ENCODE assay signal across 8 cellular contexts in the genomic region with DNA sequence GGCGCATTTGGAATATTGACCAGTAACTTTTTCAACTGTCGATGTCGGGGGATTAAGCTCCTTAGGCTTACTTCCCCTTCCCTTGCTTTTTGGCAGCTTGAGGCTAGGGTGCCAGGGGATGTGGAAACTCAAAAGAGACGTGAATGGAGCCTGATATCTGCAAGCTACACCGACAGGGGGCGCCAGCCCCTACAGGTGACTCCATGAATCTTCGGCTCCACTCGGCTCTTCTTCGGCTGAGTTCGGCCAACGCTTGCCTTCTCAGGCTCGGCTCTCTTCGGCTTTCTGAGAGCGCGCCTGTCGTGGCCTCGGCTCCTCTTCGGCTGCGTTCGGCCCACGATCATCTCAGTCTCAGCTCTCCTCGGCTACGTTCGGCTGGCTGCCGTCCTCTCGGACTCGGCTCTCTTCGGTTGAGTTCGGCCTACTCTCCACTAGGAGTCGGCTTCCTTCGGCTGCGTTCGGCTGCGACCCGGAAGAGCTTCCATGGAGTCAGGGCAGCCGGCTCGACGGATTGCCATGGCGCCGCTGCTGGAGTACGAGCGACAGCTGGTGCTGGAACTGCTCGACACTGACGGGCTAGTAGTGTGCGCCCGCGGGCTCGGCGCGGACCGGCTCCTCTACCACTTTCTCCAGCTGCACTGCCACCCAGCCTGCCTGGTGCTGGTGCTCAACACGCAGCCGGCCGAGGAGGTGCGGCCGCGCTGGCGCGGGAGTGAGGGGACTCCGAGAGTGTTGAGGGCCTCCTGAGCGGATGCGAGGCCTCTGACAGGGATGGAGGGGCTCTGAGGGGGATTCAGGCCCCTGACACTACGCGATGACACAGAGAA. TPM values are rescaled to one million over a fixed set of nuclear protein-coding genes. Genes with fewer than 3 reads are reported as not detected.
DNase-seq lines count a peak whose midpoint lies in the region; ATAC-seq, FAIRE-seq and TF ChIP-seq lines count a peak whose summit lies in the region.

Gene ERCC4 (plus strand): TSS at position 472 of the 827 bp plus-strand sequence. CDS start 12 bp downstream, at position 484.

- H3K9me3 ChIP-seq in WERI-Rb-1 (ENCODE audit: severe bottlenecking): no peaks in the 10 kb centered on the region
- H3K9me3 ChIP-seq in small intestine (ENCODE audit: control insufficient read depth, low read depth): no peaks in the 10 kb centered on the region

- peaks cover 2 to 7% of the 10 kb centered on the region in 2 donors for H3K4me1 ChIP-seq in small intestine (ENCODE audit: control insufficient read depth in 2 of 2, insufficient read depth in 1 of 2, low read depth in 1 of 2, low read length in 1 of 2)

- H3K27me3 ChIP-seq in WERI-Rb-1 (ENCODE audit: insufficient read depth, low read depth, severe bottlenecking) (no peaks in the 10 kb centered on the region), bronchial epithelial cell (ENCODE audit: control insufficient read depth, insufficient read depth, low read length) (no peaks in the 10 kb centered on the region), small intestine (ENCODE audit: control insufficient read depth in 2 of 2, insufficient read depth in 2 of 2, low read length in 2 of 2) (no peaks in the 10 kb centered on the region)

- peak; percentile 94 for DNase-seq in AG09309 (ENCODE audit: low read depth)
- DNase-seq in NCI-H2227 (lab: John Stamatoyannopoulos, UW; ENCODE audit: unreplicated experiment): peak; percentile 100
- DNase-seq in WERI-Rb-1: peak; percentile 99
- peak; percentile 97 for DNase-seq in bronchial epithelial cell (ENCODE audit: low read depth)
- peak; percentile 95 for DNase-seq in iPS-NIHi11 (ENCODE audit: low spot score)
- peak; percentile 100 for DNase-seq in small intestine

- peak within 1 kb of the TSS; percentile 91 for H3K4me3 ChIP-seq in AG09309 (ENCODE audit: control insufficient read depth, low read depth, low read length)
- peak within 1 kb of the TSS; percentile 98 for H3K4me3 ChIP-seq in WERI-Rb-1 (ENCODE audit: low read depth, low read length)
- H3K4me3 ChIP-seq in bronchial epithelial cell (ENCODE audit: low read depth, low read length): peak within 1 kb of the TSS; percentile 80
- peak within 1 kb of the TSS; percentile 70 to 81 for H3K4me3 ChIP-seq in small intestine (ENCODE audit: low read depth in 1 of 2, low read length in 2 of 2)

- TF ChIP-seq CTCF in AG09309 (IDR thresholded peaks at IDR 0.05; ENCODE audit: control insufficient read depth, insufficient read depth, low read depth, low read length, missing control alignments) (peak; percentile 94), WERI-Rb-1 (IDR thresholded peaks at IDR 0.05; ENCODE audit: low read depth, low read length) (peak; percentile 97), bronchial epithelial cell (IDR thresholded peaks at IDR 0.05; ENCODE audit: insufficient read depth, low read length, severe bottlenecking) (peak; percentile 99)

- peak; percentile 97 for ATAC-seq in GM18907 (IDR thresholded peaks at IDR 0.05; ENCODE audit: unreplicated experiment)
- ATAC-seq in HG03159 (IDR thresholded peaks at IDR 0.05; ENCODE audit: unreplicated experiment): peak; percentile 97

- 0 to 1% (median 0%) methylated on average over 63 to 64 of the region's 64 CpGs for WGBS in small intestine, 3 donors

- peaks cover 20% of the 10 kb centered on the region for H3K36me3 ChIP-seq in WERI-Rb-1
- peaks cover 2% of the 10 kb centered on the region for H3K36me3 ChIP-seq in bronchial epithelial cell (ENCODE audit: control insufficient read depth, insufficient read depth, low read length)
- no peaks in the 10 kb centered on the region for H3K36me3 ChIP-seq in small intestine (ENCODE audit: control insufficient read depth in 2 of 2, insufficient read depth in 2 of 2, low read length in 2 of 2)

- FAIRE-seq in bronchial epithelial cell (lab: Jason Lieb, UNC): peak; percentile 97
- FAIRE-seq in small intestine (lab: Jason Lieb, UNC): peak; percentile 90

- H3K27ac ChIP-seq in WERI-Rb-1 (peak within 1 kb of the TSS; percentile 89), small intestine (ENCODE audit: low read depth in 1 of 2, low read length in 1 of 2) (peak within 1 kb of the TSS in 1 of 2 donors; percentile 91)

RNA-seq across cellular contexts. Expression of gene ERCC4, which starts in this region (rescaled TPM):
- total RNA-seq in bronchial epithelial cell: 3.9 and 5.5 TPM in 2 replicates
- 1 to 10 TPM in 1 of 3 donors, under 1 TPM in 2; 0.67 to 2.1 (median 0.81) TPM for polyA plus RNA-seq in small intestine
